Comparison of ENCODE assay signal across 23 cellular contexts in the genomic region with DNA sequence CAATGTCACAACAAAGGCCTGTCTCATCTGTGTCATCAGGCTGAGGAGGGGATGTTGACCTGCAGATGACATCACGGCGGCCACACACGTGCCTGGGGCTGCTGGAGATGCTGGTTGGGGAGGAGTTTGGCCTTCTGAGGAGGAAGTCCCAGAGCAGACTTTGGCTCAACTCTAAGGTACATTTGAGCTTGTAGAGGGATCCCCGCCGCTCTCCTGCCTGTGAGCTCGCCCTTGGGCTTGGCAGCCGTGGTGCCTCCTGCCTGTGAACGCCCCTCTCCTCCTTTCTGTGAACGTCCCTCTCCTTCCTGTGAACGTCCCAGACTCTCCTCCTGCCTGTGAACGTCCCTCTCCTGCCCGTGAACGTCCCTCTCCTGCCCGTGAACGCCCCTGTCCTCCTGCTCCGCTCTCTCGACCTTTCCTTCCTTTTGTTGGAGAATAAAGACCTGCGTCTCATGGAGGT.
DNase-seq lines count a peak whose midpoint lies in the region; ATAC-seq, FAIRE-seq and TF ChIP-seq lines count a peak whose summit lies in the region.
"Had no signal": no experiment of that assay in that cellular context is flagged by ENCODE, and none has a peak within 500 bp of the region (broad histone marks: within the 10 kb centered on the region; RNA-seq: fewer than 3 reads in every experiment).

No MANE protein-coding gene starts in this region.

- no peak overlapping the region for H3K4ac ChIP-seq in H1 (replicated peaks; ENCODE audit: insufficient read length, low read depth, low read length)

- no peak overlapping the region for H3K27ac Mint-ChIP-seq in Calu3 (ENCODE audit: unreplicated experiment)
- H3K27ac Mint-ChIP-seq: T-helper 1 cell treated with Interleukin-12 subunit alpha and Interleukin-12 subunit beta and Interleukin-4 antibody, amounts not matched to agents 30 μg/mL and 1 μg/mL, for 36 hours had no signal

- H4K8ac ChIP-seq in H1 (ENCODE audit: extremely low read depth, insufficient read depth, low read length) = no peak overlapping the region

- peak; percentile 26 for DNase-seq in right atrium auricular region (ENCODE audit: low spot score)
- no peak for DNase-seq in heart right ventricle
- DNase-seq in RPMI7951 (ENCODE audit: low read depth) = peak; percentile 24
- no peak for DNase-seq in H1 (ENCODE audit: low read depth in 1 of 2, low spot score in 2 of 2)
- peak; percentile 38 for DNase-seq in upper lobe of right lung
- no peak for DNase-seq in pancreas
- DNase-seq in Calu3 = no peak
- DNase-seq in inferior parietal cortex (ENCODE audit: extremely low spot score) = no peak
- DNase-seq: activated gamma-delta T cell, DND-41, heart left ventricle, left ventricle myocardium inferior, NCI-H748 treated with DMSO at 0.1 percent for 48 hours, OCI-M1, retina, WERI-Rb-1 had no signal

- H3K4me1 ChIP-seq in right atrium auricular region = no peaks in the 10 kb centered on the region
- no peaks in the 10 kb centered on the region for H3K4me1 ChIP-seq in heart right ventricle
- H3K4me1 ChIP-seq in H1 (replicated peaks in 1 of 4; ENCODE audit: control insufficient read depth in 3 of 4, insufficient read depth in 4 of 4, low read length in 3 of 4) = peaks cover 0 to 3% (median 0%) of the 10 kb centered on the region in 4 experiments; a peak in 1 of 7 replicates
- no peaks in the 10 kb centered on the region for H3K4me1 ChIP-seq in upper lobe of right lung
- no peaks in the 10 kb centered on the region for H3K4me1 ChIP-seq in pancreas
- H3K4me1 ChIP-seq: adrenal gland, breast epithelium, heart left ventricle, left ventricle myocardium inferior, SJSA1 had no signal

- no peaks in the 10 kb centered on the region for H3K9me3 Mint-ChIP-seq in Calu3 (ENCODE audit: low read depth, unreplicated experiment)
- H3K9me3 Mint-ChIP-seq: T-helper 1 cell treated with Interleukin-12 subunit alpha and Interleukin-12 subunit beta and Interleukin-4 antibody, amounts not matched to agents 30 μg/mL and 1 μg/mL, for 36 hours had no signal

- no peak overlapping the region for H2BK15ac ChIP-seq in H1 (ENCODE audit: low read length)

- H3K4me3 Mint-ChIP-seq in Calu3 (ENCODE audit: low read depth, unreplicated experiment) = no peak overlapping the region
- H3K4me3 Mint-ChIP-seq: T-helper 1 cell treated with Interleukin-12 subunit alpha and Interleukin-12 subunit beta and Interleukin-4 antibody, amounts not matched to agents 30 μg/mL and 1 μg/mL, for 36 hours had no signal

- H3K79me1 ChIP-seq in H1 (ENCODE audit: low read depth, low read length) = no peaks in the 10 kb centered on the region

- H3K27me3 ChIP-seq in right atrium auricular region (no peaks in the 10 kb centered on the region), heart right ventricle (peaks cover 0 to 47% (median 27%) of the 10 kb centered on the region in 7 donors), H1 (replicated peaks in 1 of 4; ENCODE audit: control insufficient read depth in 3 of 4, extremely low read depth in 1 of 4, insufficient read depth in 3 of 4, low read length in 3 of 4) (no peaks in the 10 kb centered on the region), upper lobe of right lung (peaks cover 15% of the 10 kb centered on the region), pancreas (no peaks in the 10 kb centered on the region)
- H3K27me3 ChIP-seq: adrenal gland, SJSA1 had no signal

- H3K23ac ChIP-seq in H1 (ENCODE audit: insufficient read length) = no peak overlapping the region

- H3K14ac ChIP-seq in H1 (ENCODE audit: insufficient read length) = no peak overlapping the region

- no peak for TF ChIP-seq POLR2A in H1 (IDR thresholded peaks at IDR 0.05; ENCODE audit: control extremely low read depth in 1 of 2, low read depth in 2 of 2, low read length in 2 of 2)

- H2BK20ac ChIP-seq in H1 (ENCODE audit: low read length) = no peak overlapping the region

- POLR2A ChIA-PET in H1 (lab: Charles Lee; ENCODE audit: partially characterized antibody) = no interaction called here

- no peak for TF ChIP-seq CTCF in right atrium auricular region (IDR thresholded peaks at IDR 0.05)
- TF ChIP-seq CTCF in heart right ventricle (IDR thresholded peaks at IDR 0.05) = no peak
- no peak for TF ChIP-seq CTCF in H1 (IDR thresholded peaks at IDR 0.05; ENCODE audit: control extremely low read depth in 1 of 3, insufficient read depth in 1 of 3, low read depth in 1 of 3, low read length in 3 of 3)
- TF ChIP-seq CTCF in upper lobe of right lung (IDR thresholded peaks at IDR 0.05) = no peak
- TF ChIP-seq CTCF in pancreas (IDR thresholded peaks at IDR 0.05) = no peak
- TF ChIP-seq CTCF in Calu3 (IDR thresholded peaks at IDR 0.05; ENCODE audit: unreplicated experiment) = no peak

- H2BK5ac ChIP-seq in H1 (ENCODE audit: low read depth, low read length) = no peak overlapping the region

- no peak for TF ChIP-seq RAD21 in H1 (IDR thresholded peaks at IDR 0.05 in 1 of 2, conservative IDR thresholded peaks at IDR 0.05 in 1 of 2; ENCODE audit: low read depth in 2 of 2, low read length in 2 of 2)

- no peak overlapping the region for H3K4me2 ChIP-seq in H1 (ENCODE audit: insufficient read depth in 1 of 2, low read depth in 2 of 2, low read length in 2 of 2)

- H3K36me3 Mint-ChIP-seq in Calu3 (ENCODE audit: insufficient read depth, unreplicated experiment) = peaks cover 3% of the 10 kb centered on the region
- H3K36me3 Mint-ChIP-seq: CD8-positive, alpha-beta memory T cell had no signal

- H2BK12ac ChIP-seq in H1 (ENCODE audit: low read depth, low read length) = no peak overlapping the region

- H3K27me3 Mint-ChIP-seq in Calu3 (ENCODE audit: unreplicated experiment) = peaks cover 71% of the 10 kb centered on the region

- H4K20me1 ChIP-seq in H1 (replicated peaks in 1 of 2; ENCODE audit: control insufficient read depth in 1 of 2, insufficient read depth in 2 of 2, low read length in 2 of 2) = no peaks in the 10 kb centered on the region

- no peak overlapping the region for H3K18ac ChIP-seq in H1 (ENCODE audit: extremely low read depth, low read length)

- H3K9me3 ChIP-seq in right atrium auricular region (no peaks in the 10 kb centered on the region), heart right ventricle (peaks cover 0 to 16% (median 0%) of the 10 kb centered on the region in 11 donors), H1 (ENCODE audit: insufficient read depth in 2 of 2, low read depth in 1 of 2, low read length in 1 of 2) (no peaks in the 10 kb centered on the region; a peak in 1 of 4 replicates), upper lobe of right lung (no peaks in the 10 kb centered on the region), pancreas (no peaks in the 10 kb centered on the region)
- H3K9me3 ChIP-seq: adrenal gland, SJSA1 had no signal

- H3K56ac ChIP-seq in H1 (replicated peaks; ENCODE audit: insufficient read length, low read depth, low read length) = no peak overlapping the region

- no peak overlapping the region for H3K4me3 ChIP-seq in right atrium auricular region
- H3K4me3 ChIP-seq in heart right ventricle = no peak overlapping the region
- H3K4me3 ChIP-seq in H1 (ENCODE audit: extremely low read depth in 1 of 4, insufficient read depth in 2 of 4, low read depth in 3 of 4, low read length in 4 of 4) = no peak overlapping the region
- H3K4me3 ChIP-seq in upper lobe of right lung = no peak overlapping the region
- H3K4me3 ChIP-seq in pancreas = no peak overlapping the region
- H3K4me3 ChIP-seq: adrenal gland, breast epithelium, heart left ventricle, left ventricle myocardium inferior, SJSA1 had no signal

- no peak overlapping the region for H4K5ac ChIP-seq in H1 (ENCODE audit: insufficient read length, low read depth, low read length)

- no peaks in the 10 kb centered on the region for H3K4me1 Mint-ChIP-seq in Calu3 (ENCODE audit: low read depth, unreplicated experiment)
- H3K4me1 Mint-ChIP-seq: CD8-positive, alpha-beta memory T cell had no signal

- H2AFZ ChIP-seq in H1 (ENCODE audit: low read length) = peak overlapping the region; percentile 76; the same call in 1 of the 2 replicates

- no peaks in the 10 kb centered on the region for H3K23me2 ChIP-seq in H1 (ENCODE audit: low read depth, low read length)

- FAIRE-seq in H1 (lab: Jason Lieb, UNC) = no peak
- FAIRE-seq in pancreas (lab: Jason Lieb, UNC) = no peak
- FAIRE-seq: endothelial cell of umbilical vein, H54 had no signal

- no peak overlapping the region for H2AK5ac ChIP-seq in H1 (ENCODE audit: low read depth, low read length)

- no peak overlapping the region for H4K91ac ChIP-seq in H1 (replicated peaks; ENCODE audit: insufficient read length, low read length)

- no peak overlapping the region for H3K27ac ChIP-seq in right atrium auricular region
- no peak overlapping the region for H3K27ac ChIP-seq in heart right ventricle
- no peak overlapping the region for H3K27ac ChIP-seq in H1 (ENCODE audit: low read depth, low read length)
- no peak overlapping the region for H3K27ac ChIP-seq in upper lobe of right lung
- no peak overlapping the region for H3K27ac ChIP-seq in pancreas
- H3K27ac ChIP-seq: adrenal gland, breast epithelium, heart left ventricle, left ventricle myocardium inferior, SJSA1, WERI-Rb-1 had no signal

- ATAC-seq in heart right ventricle (no peak), upper lobe of right lung (no peak), pancreas (no peak)
- ATAC-seq: heart left ventricle had no signal

- BruUV-seq in Calu3 (replicated peaks; lab: Mats Ljungman, UMichigan) = no TSS peak

- WGBS in heart right ventricle, 2 donors = 64 to 69% methylated on average over 18 of the region's 18 CpGs
- 78% methylated on average over 18 of the region's 18 CpGs; no CpG with 5 or more reads in 1 of the 2 experiments for WGBS in H1 (ENCODE audit: extremely low coverage in 1 of 2, insufficient coverage in 1 of 2, insufficient read length in 1 of 2, insufficient replicate concordance in 2 of 2, low coverage in 1 of 2, low lambda C conversion rate in 2 of 2, missing lambda C conversion rate in 1 of 2), 2 experiments
- 56 to 63% methylated on average over 16 to 18 of the region's 18 CpGs for WGBS in pancreas, 2 donors

- no peaks in the 10 kb centered on the region for H3K36me3 ChIP-seq in right atrium auricular region
- H3K36me3 ChIP-seq in heart right ventricle = no peaks in the 10 kb centered on the region
- no peaks in the 10 kb centered on the region for H3K36me3 ChIP-seq in H1 (ENCODE audit: control insufficient read depth in 2 of 4, insufficient read depth in 4 of 4, low read length in 3 of 4)
- no peaks in the 10 kb centered on the region for H3K36me3 ChIP-seq in upper lobe of right lung
- H3K36me3 ChIP-seq in pancreas = no peaks in the 10 kb centered on the region
- H3K36me3 ChIP-seq: adrenal gland, breast epithelium, heart left ventricle, left ventricle myocardium inferior, SJSA1, WERI-Rb-1 had no signal

- TF ChIP-seq EP300 in H1 (IDR thresholded peaks at IDR 0.05; ENCODE audit: borderline replicate concordance in 1 of 2, low read depth in 2 of 2, low read length in 2 of 2) = no peak

- no peak overlapping the region for H2BK120ac ChIP-seq in H1 (replicated peaks; ENCODE audit: low read depth, low read length)

- CTCF ChIA-PET in H1 (lab: Charles Lee; ENCODE audit: partially characterized antibody) (interaction anchor here (0.6 kb wide), 1 partner anchor 1768 kb away, joined by 3 read pairs; no protein-coding TSS in a partner anchor), Calu3 (lab: Charles Lee) (no interaction called here)

- no peaks in the 10 kb centered on the region for H3K79me2 ChIP-seq in H1 (ENCODE audit: control insufficient read depth in 1 of 2, insufficient read depth in 2 of 2, low read length in 2 of 2)

- H3K9ac ChIP-seq in H1 (replicated peaks in 1 of 4; ENCODE audit: extremely low read depth in 1 of 4, low read depth in 3 of 4, low read length in 3 of 4) = no peak overlapping the region

- intact Hi-C loops in heart right ventricle (cut with DNase I) (no loop called here), upper lobe of right lung (cut with DNase I) (no loop called here), pancreas (cut with DNase I) (no loop called here), Calu3 (cut with micrococcal nuclease; ENCODE audit: unreplicated experiment) (no loop called here)

Comparison
In these comparisons a context has a peak if more than half of its experiments do, and no peak if none do; other contexts are left out.
1. DNase-seq: peak in right atrium auricular region (single experiment), RPMI7951 (single experiment) and upper lobe of right lung (single experiment); none in heart right ventricle (0 of 2), H1 (0 of 2), pancreas (0 of 6), Calu3 (single experiment) and inferior parietal cortex (single experiment).